9 cellular contexts compared by ENCODE assay signal in genomic region chr18:63949068-63949737, GRCh38. TPM values are rescaled to one million over a fixed set of nuclear protein-coding genes. Genes with fewer than 3 reads are reported as not detected.
DNase-seq lines count a peak whose midpoint lies in the region; ATAC-seq and TF ChIP-seq lines count a peak whose summit lies in the region.
"Had no signal": no experiment of that assay in that cellular context is flagged by ENCODE, and none has a peak within 500 bp of the region (broad histone marks: within the 10 kb centered on the region; RNA-seq: fewer than 3 reads in every experiment).

HMSD (plus strand) TSS chr18:63949301; CDS start chr18:63953456, 4,155 bp downstream.

- H3K27ac ChIP-seq in cardiac muscle cell: no peak within 1 kb of the TSS

- peaks cover 29% of the 10 kb centered on the region for H3K27me3 ChIP-seq in cardiac muscle cell

- ATAC-seq in GM18909 (IDR thresholded peaks at IDR 0.05; ENCODE audit: poor library complexity, unreplicated experiment) (peak; percentile 92), HG03066 (IDR thresholded peaks at IDR 0.05; ENCODE audit: low read depth, unreplicated experiment) (peak; percentile 90)

- H3K27me3 Mint-ChIP-seq in progenitor cell of endocrine pancreas: peaks cover 25% of the 10 kb centered on the region

- peak within 1 kb of the TSS; percentile 83 for H3K27ac Mint-ChIP-seq in progenitor cell of endocrine pancreas

- H3K36me3 Mint-ChIP-seq in progenitor cell of endocrine pancreas (ENCODE audit: insufficient read depth): no peaks in the 10 kb centered on the region

- H3K9me3 ChIP-seq in cardiac muscle cell (ENCODE audit: low read depth): no peaks in the 10 kb centered on the region

- H3K4me1 ChIP-seq in cardiac muscle cell (ENCODE audit: low read depth): peaks cover 2% of the 10 kb centered on the region

- H3K4me3 ChIP-seq in cardiac muscle cell: peak within 1 kb of the TSS; percentile 15

- peaks cover 11% of the 10 kb centered on the region for H3K4me1 Mint-ChIP-seq in progenitor cell of endocrine pancreas (ENCODE audit: low read depth)

- H3K4me3 Mint-ChIP-seq in progenitor cell of endocrine pancreas (ENCODE audit: low read depth): peak within 1 kb of the TSS; percentile 78

- peak; percentile 57 for TF ChIP-seq CTCF in cardiac muscle cell (IDR thresholded peaks at IDR 0.05; ENCODE audit: low read depth, low read length)
- peak; percentile 61 for TF ChIP-seq CTCF in progenitor cell of endocrine pancreas (IDR thresholded peaks at IDR 0.05; ENCODE audit: unreplicated experiment)

- DNase-seq in AG20443 (ENCODE audit: low spot score): peak; percentile 22
- peak; percentile 96 for DNase-seq in NCI-H748 (lab: John Stamatoyannopoulos, UW; ENCODE audit: unreplicated experiment)
- peak; percentile 87 for DNase-seq in activated effector memory CD4-positive, alpha-beta T cell treated with anti-CD3 and anti-CD28 coated beads, Interleukin-2, amount 50 U/mL, for 16 hours
- peak; percentile 47 to 62 for DNase-seq in cardiac muscle cell (ENCODE audit: low read depth in 1 of 2, low spot score in 1 of 2)
- DNase-seq in progenitor cell of endocrine pancreas (ENCODE audit: low spot score, unreplicated experiment): peak; percentile 49
- no peak for DNase-seq in GOT3 (lab: John Stamatoyannopoulos, UW)

- H3K36me3 ChIP-seq in cardiac muscle cell: no peaks in the 10 kb centered on the region

- peaks cover 5% of the 10 kb centered on the region for H3K9me3 Mint-ChIP-seq in progenitor cell of endocrine pancreas (ENCODE audit: low read depth)

RNA-seq across cellular contexts. Expression of gene HMSD, which starts in this region (rescaled TPM):
- total RNA-seq in cardiac muscle cell: 0.14 TPM in 1 of 2 replicates, not detected in the other
- polyA plus RNA-seq in cardiac muscle cell: 3.7 TPM in 1 of 2 replicates, not detected in the other
- 5.5 and 7.2 TPM in 2 replicates for total RNA-seq in progenitor cell of endocrine pancreas
- polyA plus RNA-seq: urinary bladder had no signal
